21 cellular contexts compared by ENCODE assay signal in the genomic region with DNA sequence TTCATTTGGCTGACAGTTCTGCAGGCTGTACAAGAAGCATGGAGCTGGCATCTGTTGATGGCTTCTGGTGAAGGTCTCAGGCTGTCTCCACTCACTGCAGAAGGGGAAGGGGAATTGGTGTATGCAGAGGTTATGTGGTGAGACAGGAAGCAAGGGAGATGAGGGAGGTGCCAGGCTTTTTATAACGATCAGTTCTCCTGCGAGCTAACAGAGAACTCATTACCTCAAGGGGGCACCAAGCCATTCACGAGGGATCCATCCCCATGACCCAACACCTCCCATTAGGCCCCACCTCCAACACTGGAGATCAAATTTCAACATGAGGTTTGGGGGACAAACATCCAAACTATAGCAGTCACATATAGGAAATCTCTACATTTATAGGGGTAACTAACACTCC. TPM values are rescaled to one million over a fixed set of nuclear protein-coding genes. Genes with fewer than 3 reads are reported as not detected.
DNase-seq lines count a peak whose midpoint lies in the region; ATAC-seq, FAIRE-seq and TF ChIP-seq lines count a peak whose summit lies in the region.
"Had no signal": no experiment of that assay in that cellular context is flagged by ENCODE, and none has a peak within 500 bp of the region (broad histone marks: within the 10 kb centered on the region; RNA-seq: fewer than 3 reads in every experiment).

No MANE protein-coding gene starts in this region.

- TF ChIP-seq POLR2A in K562 (conservative IDR thresholded peaks at IDR 0.05) = no peak

- H3K9me3 ChIP-seq in K562 (replicated peaks; ENCODE audit: control insufficient read depth, insufficient read depth, low read depth, low read length) (no peaks in the 10 kb centered on the region), kidney (ENCODE audit: control insufficient read depth in 1 of 2, low read length in 2 of 2) (no peaks in the 10 kb centered on the region)
- H3K9me3 ChIP-seq: adrenal gland, sigmoid colon had no signal

- peak; percentile 63; the same call in 2 of the 3 replicates for ATAC-seq in K562
- ATAC-seq: activated CD8-positive, alpha-beta memory T cell treated with anti-CD3 and anti-CD28 coated beads, Interleukin-2, amount 10 ng/mL, durations not matched to agents 7 days and 5 days; left lobe of liver had no signal

- no peak overlapping the region for H2AFZ ChIP-seq in K562 (ENCODE audit: low read depth, low read length)

- H3K9me1 ChIP-seq in K562 (ENCODE audit: control insufficient read depth, insufficient read depth, low read length) = no peaks in the 10 kb centered on the region

- POLR2A ChIA-PET in K562 (lab: Yijun Ruan, JAX) = no interaction called here

- FAIRE-seq in K562 (lab: Jason Lieb, UNC) (no peak), kidney (lab: Jason Lieb, UNC) (no peak)
- FAIRE-seq: D721Med, GM19239 had no signal

- H3K4me3 ChIP-seq in K562 = no peak overlapping the region
- H3K4me3 ChIP-seq in kidney (ENCODE audit: low read length in 2 of 2) = no peak overlapping the region
- H3K4me3 ChIP-seq in coronary artery = no peak overlapping the region
- H3K4me3 ChIP-seq: adrenal gland, cardiac muscle cell, sigmoid colon had no signal

- H3K27me3 ChIP-seq in K562 (ENCODE audit: control insufficient read depth in 2 of 2, insufficient read depth in 2 of 2, low read length in 2 of 2) = peaks cover 5 to 28% of the 10 kb centered on the region in 2 experiments; a peak in 3 of 5 replicates
- H3K27me3 ChIP-seq: adrenal gland, cardiac muscle cell had no signal

- TF ChIP-seq CTCF in GM12873 (IDR thresholded peaks at IDR 0.05; ENCODE audit: insufficient read depth, low read depth, low read length, missing control alignments) = peak; percentile 15
- TF ChIP-seq CTCF in K562 (IDR thresholded peaks at IDR 0.05 in 2 of 3, conservative IDR thresholded peaks at IDR 0.05 in 1 of 3; ENCODE audit: insufficient read depth in 2 of 3, low read depth in 1 of 3, low read length in 3 of 3) = no peak
- TF ChIP-seq CTCF in kidney (IDR thresholded peaks at IDR 0.05; ENCODE audit: borderline replicate concordance, extremely low read depth, insufficient read depth) = no peak
- no peak for TF ChIP-seq CTCF in coronary artery (IDR thresholded peaks at IDR 0.05)

- H3K4me1 ChIP-seq in K562 (replicated peaks in 1 of 2; ENCODE audit: control insufficient read depth in 2 of 2, insufficient read depth in 2 of 2, low read length in 2 of 2) = no peaks in the 10 kb centered on the region
- H3K4me1 ChIP-seq in kidney (ENCODE audit: control insufficient read depth in 1 of 2, insufficient read depth in 1 of 2, low read depth in 1 of 2, low read length in 2 of 2) = no peaks in the 10 kb centered on the region
- H3K4me1 ChIP-seq: adrenal gland, sigmoid colon had no signal

- intact Hi-C loops in K562 (cut with micrococcal nuclease) = no loop called here
- intact Hi-C loops in kidney (cut with DNase I) = no loop called here

- in situ Hi-C loops in K562 (cut with MboI) = no loop called here

- H3K27ac ChIP-seq in K562 (ENCODE audit: extremely low read depth, low read depth, low read length) (no peak overlapping the region), kidney (ENCODE audit: low read depth in 2 of 2, low read length in 2 of 2) (no peak overlapping the region), coronary artery (no peak overlapping the region)
- H3K27ac ChIP-seq: adrenal gland, cardiac muscle cell, sigmoid colon had no signal

- peak; percentile 4 to 6 for DNase-seq in AML-193 (lab: John Stamatoyannopoulos, UW)
- DNase-seq in NCI-H1105 (lab: John Stamatoyannopoulos, UW) = peak; percentile 16
- DNase-seq in K562 (ENCODE audit: extremely low read depth in 1 of 4, low spot score in 3 of 4) = peak in 1 of 4 experiments; percentile 17
- DNase-seq in kidney = no peak
- no peak for DNase-seq in NCI-H2029 (lab: John Stamatoyannopoulos, UW)
- no peak for DNase-seq in coronary artery (ENCODE audit: low spot score)
- no peak for DNase-seq in stimulated activated CD4-positive, alpha-beta T cell treated with anti-CD3 and anti-CD28 coated beads, Interleukin-2, amount 100 ng/mL, for 24 hours
- DNase-seq: activated CD4-positive, CD25-positive, alpha-beta regulatory T cell; activated CD8-positive, alpha-beta memory T cell treated with anti-CD3 and anti-CD28 coated beads, Interleukin-2, amount 10 ng/mL, durations not matched to agents 7 days and 5 days; activated effector memory CD4-positive, alpha-beta T cell treated with Interleukin-2 at 50 U/mL for 16 hours; adrenal gland; effector CD4-positive, alpha-beta T cell; IMR-90; NCI-H1694; NCI-H526 treated with DMSO at 0.1 percent for 48 hours; sigmoid colon had no signal

- no TSS peak for BruUV-seq in K562 (replicated peaks; lab: Mats Ljungman, UMichigan)

- WGBS in K562 (ENCODE audit: insufficient coverage, low coverage, missing lambda C conversion rate) = 9% methylated on average over 3 of the region's 3 CpGs

- no peak overlapping the region for H3K4me2 ChIP-seq in K562 (ENCODE audit: insufficient read depth, low read length)

- CTCF ChIA-PET in K562 (lab: Yijun Ruan, JAX; ENCODE audit: low intra/inter-chr PET ratio) = no interaction called here

- H3K36me3 ChIP-seq in K562 (ENCODE audit: control insufficient read depth, insufficient read depth, low read length) = no peaks in the 10 kb centered on the region
- no peaks in the 10 kb centered on the region for H3K36me3 ChIP-seq in kidney (ENCODE audit: control insufficient read depth in 1 of 2, insufficient read depth in 2 of 2, low read length in 2 of 2)
- H3K36me3 ChIP-seq: adrenal gland, cardiac muscle cell, sigmoid colon had no signal

- H3K79me2 ChIP-seq in K562 (ENCODE audit: control insufficient read depth, insufficient read depth, low read length) = no peaks in the 10 kb centered on the region

- TF ChIP-seq EP300 in K562 (IDR thresholded peaks at IDR 0.05; ENCODE audit: low read length) = no peak

- TF ChIP-seq RAD21 in K562 (CRISPR knock-in tag; conservative IDR thresholded peaks at IDR 0.05 in 1 of 2, IDR thresholded peaks at IDR 0.05 in 1 of 2) = no peak

- H3K9ac ChIP-seq in K562 (ENCODE audit: insufficient read depth in 1 of 2, low read depth in 2 of 2, low read length in 2 of 2) = no peak overlapping the region
- H3K9ac ChIP-seq in kidney (ENCODE audit: low read length in 2 of 2) = no peak overlapping the region

- no peaks in the 10 kb centered on the region; the same call in 1 of the 2 replicates for H4K20me1 ChIP-seq in K562 (replicated peaks; ENCODE audit: control insufficient read depth, insufficient read depth, low read length)

TF ChIP-seq in K562, 482 proteins besides CTCF, POLR2A, EP300 and RAD21:
- TF ChIP-seq TAF15 (IDR thresholded peaks at IDR 0.05; ENCODE audit: low read depth, low read length) = no peak
- no peak for TF ChIP-seq HMBOX1 (IDR thresholded peaks at IDR 0.05)
- no peak for TF ChIP-seq CHCHD3 (CRISPR knock-in tag; IDR thresholded peaks at IDR 0.05)
- TF ChIP-seq, protein P1, sequence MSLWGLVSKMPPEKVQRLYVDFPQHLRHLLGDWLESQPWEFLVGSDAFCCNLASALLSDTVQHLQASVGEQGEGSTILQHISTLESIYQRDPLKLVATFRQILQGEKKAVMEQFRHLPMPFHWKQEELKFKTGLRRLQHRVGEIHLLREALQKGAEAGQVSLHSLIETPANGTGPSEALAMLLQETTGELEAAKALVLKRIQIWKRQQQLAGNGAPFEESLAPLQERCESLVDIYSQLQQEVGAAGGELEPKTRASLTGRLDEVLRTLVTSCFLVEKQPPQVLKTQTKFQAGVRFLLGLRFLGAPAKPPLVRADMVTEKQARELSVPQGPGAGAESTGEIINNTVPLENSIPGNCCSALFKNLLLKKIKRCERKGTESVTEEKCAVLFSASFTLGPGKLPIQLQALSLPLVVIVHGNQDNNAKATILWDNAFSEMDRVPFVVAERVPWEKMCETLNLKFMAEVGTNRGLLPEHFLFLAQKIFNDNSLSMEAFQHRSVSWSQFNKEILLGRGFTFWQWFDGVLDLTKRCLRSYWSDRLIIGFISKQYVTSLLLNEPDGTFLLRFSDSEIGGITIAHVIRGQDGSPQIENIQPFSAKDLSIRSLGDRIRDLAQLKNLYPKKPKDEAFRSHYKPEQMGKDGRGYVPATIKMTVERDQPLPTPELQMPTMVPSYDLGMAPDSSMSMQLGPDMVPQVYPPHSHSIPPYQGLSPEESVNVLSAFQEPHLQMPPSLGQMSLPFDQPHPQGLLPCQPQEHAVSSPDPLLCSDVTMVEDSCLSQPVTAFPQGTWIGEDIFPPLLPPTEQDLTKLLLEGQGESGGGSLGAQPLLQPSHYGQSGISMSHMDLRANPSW (CRISPR knock-in tag; IDR thresholded peaks at IDR 0.05) = no peak

RNA-seq across cellular contexts. Expression of gene E2F8, which starts 38.7 kb away (rescaled TPM):
- total RNA-seq in K562 (2011; cell fraction: chromatin; rRNA removed; ENCODE audit: low replicate concordance) = 34.6 and 59.6 TPM in 2 replicates
- total RNA-seq in K562 (2011; cell fraction: nucleolus; rRNA removed) = 16.7 and 20.3 TPM in 2 replicates
- total RNA-seq in K562 (2011; cell fraction: nucleoplasm; rRNA removed) = 18.7 and 23.2 TPM in 2 replicates
- total RNA-seq in K562 (2014; rRNA removed) (6.9 and 9.3 TPM in 2 replicates), K562 (2014; rRNA removed; fragmentation: Illumina TruSeq; extraction: Trizol) (11.9 and 13.8 TPM in 2 replicates), K562 (2015; rRNA removed; fragmentation: Illumina TruSeq; extraction: Trizol) (14.0 and 15.1 TPM in 2 replicates), K562 (2021) (16.1 and 17.6 TPM in 2 replicates), kidney (0.66 TPM)
- polyA plus RNA-seq in K562 (2011; rRNA removed) (12.1 and 14.5 TPM in 2 replicates), K562 (2014; fragmentation: Illumina TruSeq; extraction: Trizol) (23.0 and 23.6 TPM in 2 replicates), K562 (2014; fragmentation: Nextera tagmentation; extraction: Ambion mirVana) (10 to 100 TPM in 1 of 2 experiments, 1 to 10 TPM in 1; 7.2 to 11.1 TPM), K562 (2014; rRNA removed) (11.1 and 13.1 TPM in 2 replicates), kidney (ENCODE audit: insufficient read depth, low read depth, low replicate concordance) (not detected)
- polyA plus RNA-seq in K562 (2011; cell fraction: cytosol; rRNA removed) = 9.8 and 10.3 TPM in 2 replicates
- polyA plus RNA-seq in K562 (2011; cell fraction: nucleus; rRNA removed) = 41.0 and 43.5 TPM in 2 replicates
- polyA plus RNA-seq in K562 (2012) = 9.1 and 9.3 TPM in 2 replicates
- 15.2 and 18.6 TPM in 2 replicates for polyA minus RNA-seq in K562 (2011; rRNA and poly(A)+ RNA removed)
- 5.3 and 8.3 TPM in 2 replicates for polyA minus RNA-seq in K562 (2011; cell fraction: cytosol; rRNA and poly(A)+ RNA removed)
- polyA minus RNA-seq in K562 (2011; cell fraction: nucleus; rRNA and poly(A)+ RNA removed) = 42.8 and 53.8 TPM in 2 replicates

Comparison
In these comparisons a context has a peak if more than half of its experiments do, and no peak if none do; other contexts are left out.
1. DNase-seq: peak in AML-193 (2 of 2) and NCI-H1105 (single experiment); none in kidney (single experiment), NCI-H2029 (single experiment), coronary artery (single experiment) and stimulated activated CD4-positive, alpha-beta T cell treated with anti-CD3 and anti-CD28 coated beads, Interleukin-2, amount 100 ng/mL, for 24 hours (0 of 2).